Comparison of ENCODE assay signal across 11 cellular contexts in the genomic region with DNA sequence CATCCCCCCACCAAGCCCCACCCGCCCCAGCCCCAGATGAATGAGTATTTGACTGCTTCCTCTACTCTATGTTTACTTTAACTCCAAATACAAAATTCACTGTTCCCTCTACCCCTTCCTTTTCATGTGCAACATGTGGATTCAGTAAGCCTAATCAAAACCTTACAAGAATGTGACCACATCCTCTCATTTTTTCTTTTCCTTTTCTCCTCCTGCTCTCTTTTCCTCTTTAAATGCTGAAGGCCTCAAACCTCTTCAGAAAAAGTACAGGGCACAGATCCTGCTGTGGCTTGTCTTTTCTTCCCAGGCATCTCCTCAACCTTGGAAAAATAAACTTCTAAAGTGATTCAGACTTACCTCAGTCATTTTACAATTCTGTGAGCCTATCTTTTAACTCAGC.
A peak's percentile ranks its signal among the peaks of the same experiment; 100 is the strongest.
DNase-seq lines count a peak whose midpoint lies in the region; ATAC-seq and TF ChIP-seq lines count a peak whose summit lies in the region.
"Had no signal": no experiment of that assay in that cellular context is flagged by ENCODE, and none has a peak within 500 bp of the region (broad histone marks: within the 10 kb centered on the region; RNA-seq: fewer than 3 reads in every experiment).

No MANE protein-coding gene starts in this region.

- no peak overlapping the region for H3K9ac ChIP-seq in HUES48 (ENCODE audit: low read depth, low read length)

- DNase-seq in BJ (ENCODE audit: low read depth) (peak; percentile 85), astrocyte of the hippocampus (ENCODE audit: low read depth, low spot score) (peak; percentile 74), memory B cell (ENCODE audit: low spot score in 2 of 2) (no peak), DMS153 (lab: John Stamatoyannopoulos, UW) (no peak), NCI-H748 (lab: John Stamatoyannopoulos, UW; ENCODE audit: unreplicated experiment) (no peak), heart right ventricle (no peak)
- DNase-seq: hypothalamus, NCI-H748 treated with DMSO at 0.1 percent for 48 hours, T-helper 9 cell had no signal

- H3K4me1 ChIP-seq in HUES48 (ENCODE audit: control insufficient read depth, insufficient read depth, low read length): peaks cover 6% of the 10 kb centered on the region
- no peaks in the 10 kb centered on the region for H3K4me1 ChIP-seq in heart right ventricle

- H3K9me3 ChIP-seq in HUES48 (ENCODE audit: control insufficient read depth, insufficient read depth, low read length): no peaks in the 10 kb centered on the region
- peaks cover 0 to 2% (median 0%) of the 10 kb centered on the region in 11 donors for H3K9me3 ChIP-seq in heart right ventricle

- no peak overlapping the region for H3K4me3 Mint-ChIP-seq in memory B cell

- H3K4me3 ChIP-seq in BJ (ENCODE audit: low read depth, low read length): no peak overlapping the region
- no peak overlapping the region for H3K4me3 ChIP-seq in HUES48 (ENCODE audit: low read depth, low read length)
- H3K4me3 ChIP-seq in heart right ventricle: no peak overlapping the region

- WGBS in heart right ventricle, 2 donors: 95 to 96% methylated on average over 1 of the region's 1 CpG

- peaks cover 35% of the 10 kb centered on the region for H3K36me3 Mint-ChIP-seq in memory B cell

- CTCF ChIA-PET in BJ (lab: Yijun Ruan, JAX): no interaction called here

- H3K27ac ChIP-seq in HUES48 (ENCODE audit: low read depth, low read length) (peak overlapping the region; percentile 18), heart right ventricle (no peak overlapping the region)

- H3K27me3 ChIP-seq in BJ (ENCODE audit: control insufficient read depth, insufficient read depth, low read length) (no peaks in the 10 kb centered on the region), HUES48 (ENCODE audit: control insufficient read depth, insufficient read depth, low read length) (no peaks in the 10 kb centered on the region), heart right ventricle (no peaks in the 10 kb centered on the region)

- H3K9me3 Mint-ChIP-seq in memory B cell: peaks cover 5% of the 10 kb centered on the region

- POLR2A ChIA-PET in BJ (lab: Charles Lee): no interaction called here

- H3K36me3 ChIP-seq in BJ (ENCODE audit: control insufficient read depth, insufficient read depth, low read length) (no peaks in the 10 kb centered on the region), HUES48 (ENCODE audit: control insufficient read depth, insufficient read depth, low read length) (peaks cover 17% of the 10 kb centered on the region), heart right ventricle (peaks cover 0 to 83% (median 33%) of the 10 kb centered on the region in 9 donors)

- ATAC-seq in memory B cell (ENCODE audit: low read depth) (no peak), HG03378 (IDR thresholded peaks at IDR 0.05; ENCODE audit: unreplicated experiment) (no peak), heart right ventricle (no peak)

- peak overlapping the region; percentile 77 for H3K27ac Mint-ChIP-seq in memory B cell

- intact Hi-C loops in heart right ventricle (cut with DNase I): no loop called here

- no peaks in the 10 kb centered on the region for H3K27me3 Mint-ChIP-seq in memory B cell

- TF ChIP-seq CTCF in BJ (IDR thresholded peaks at IDR 0.05; ENCODE audit: insufficient read depth, low read depth, low read length) (no peak), heart right ventricle (IDR thresholded peaks at IDR 0.05) (no peak)

- peaks cover 5% of the 10 kb centered on the region for H3K4me1 Mint-ChIP-seq in memory B cell

Comparison
In these comparisons a context has a peak if more than half of its experiments do, and no peak if none do; other contexts are left out.
1. DNase-seq: peak in BJ (single experiment) and astrocyte of the hippocampus (single experiment); none in memory B cell (0 of 2), DMS153 (single experiment), NCI-H748 (single experiment) and heart right ventricle (0 of 2).